Comparison of ENCODE assay signal across 8 cellular contexts in genomic region chr1:153538315-153538821, GRCh38. TPM values are rescaled to one million over a fixed set of nuclear protein-coding genes. Genes with fewer than 3 reads are reported as not detected.
DNase-seq lines count a peak whose midpoint lies in the region; ATAC-seq, FAIRE-seq and TF ChIP-seq lines count a peak whose summit lies in the region.
"Had no signal": no experiment of that assay in that cellular context is flagged by ENCODE, and none has a peak within 500 bp of the region (broad histone marks: within the 10 kb centered on the region; RNA-seq: fewer than 3 reads in every experiment).

No MANE protein-coding gene starts in this region.

- ATAC-seq in GM23338 (peak; percentile 76), GM21381 (IDR thresholded peaks at IDR 0.05; ENCODE audit: unreplicated experiment) (no peak), HG03520 (IDR thresholded peaks at IDR 0.05; ENCODE audit: unreplicated experiment) (no peak)

- no peaks in the 10 kb centered on the region; the same call in 2 of the 3 replicates for H3K36me3 Mint-ChIP-seq in GM23338 (ENCODE audit: low read depth)

- no peak overlapping the region for H3K9ac ChIP-seq in neuronal stem cell (ENCODE audit: low read depth, low read length, poor library complexity)

- H3F3A ChIP-seq in GM23338 (replicated peaks; ENCODE audit: low read depth) = peaks cover 6% of the 10 kb centered on the region; the same call in 1 of the 2 replicates

- WGBS in neuronal stem cell (ENCODE audit: extremely low coverage in 2 of 2, insufficient read length in 2 of 2, insufficient replicate concordance in 1 of 2), 2 donors = no CpG with 5 or more reads among the region's 6 CpGs

- no peaks in the 10 kb centered on the region for H3K9me3 ChIP-seq in neuronal stem cell (replicated peaks in 1 of 2; ENCODE audit: control insufficient read depth in 2 of 2, insufficient read depth in 1 of 2, low read depth in 1 of 2, low read length in 2 of 2)

- H2AFZ ChIP-seq in GM23338 (peak overlapping the region; percentile 76; the same call in 1 of the 2 replicates), neuronal stem cell (ENCODE audit: low read length) (no peak overlapping the region)

- peaks cover 31% of the 10 kb centered on the region for H3K4me1 Mint-ChIP-seq in GM23338

- H4K8ac ChIP-seq in neuronal stem cell (ENCODE audit: low read depth, low read length) = no peak overlapping the region

- no peak overlapping the region for H2BK120ac ChIP-seq in neuronal stem cell (ENCODE audit: low read depth, low read length)

- peak; percentile 85 for DNase-seq in GM23338 (ENCODE audit: low spot score)
- peak; percentile 70 for DNase-seq in NCI-H226
- peak; percentile 50 for DNase-seq in bronchial epithelial cell (ENCODE audit: low read depth)
- DNase-seq in neuronal stem cell (ENCODE audit: low spot score) = peak; percentile 37
- DNase-seq in cardiac septum (ENCODE audit: low spot score) = no peak

- no peaks in the 10 kb centered on the region for H3K36me3 ChIP-seq in GM23338 (ENCODE audit: insufficient read depth)
- peaks cover 9% of the 10 kb centered on the region for H3K36me3 ChIP-seq in bronchial epithelial cell (ENCODE audit: control insufficient read depth, insufficient read depth, low read length)
- H3K36me3 ChIP-seq in neuronal stem cell (replicated peaks in 1 of 2; ENCODE audit: control insufficient read depth in 2 of 2, insufficient read depth in 2 of 2, low read length in 2 of 2) = no peaks in the 10 kb centered on the region

- H2BK5ac ChIP-seq in neuronal stem cell (ENCODE audit: low read length) = no peak overlapping the region

- H3K27ac ChIP-seq in GM23338 (ENCODE audit: low read depth) (peak overlapping the region; percentile 11; the same call in 1 of the 2 replicates), neuronal stem cell (replicated peaks; ENCODE audit: low read length) (no peak overlapping the region)

- H3K4me1 ChIP-seq in GM23338 (ENCODE audit: insufficient read depth) = peaks cover 29% of the 10 kb centered on the region
- H3K4me1 ChIP-seq in neuronal stem cell (ENCODE audit: control insufficient read depth in 2 of 2, insufficient read depth in 1 of 2, low read depth in 1 of 2, low read length in 2 of 2) = peaks cover 0 to 26% of the 10 kb centered on the region in 2 donors

- no peak overlapping the region for H3K4ac ChIP-seq in neuronal stem cell (ENCODE audit: low read length)

- peaks cover 32% of the 10 kb centered on the region for H3K27me3 ChIP-seq in GM23338 (ENCODE audit: insufficient read depth)
- H3K27me3 ChIP-seq in bronchial epithelial cell (ENCODE audit: control insufficient read depth, insufficient read depth, low read length) = no peaks in the 10 kb centered on the region
- peaks cover 0 to 44% (median 3%) of the 10 kb centered on the region in 3 experiments for H3K27me3 ChIP-seq in neuronal stem cell (ENCODE audit: control insufficient read depth in 3 of 3, insufficient read depth in 3 of 3, low read depth in 1 of 3, low read length in 3 of 3)

- H3K23ac ChIP-seq in neuronal stem cell (ENCODE audit: low read depth, low read length, poor library complexity) = no peak overlapping the region

- H3K79me2 ChIP-seq in GM23338 (replicated peaks; ENCODE audit: insufficient read depth) = no peaks in the 10 kb centered on the region

- H3K4me2 ChIP-seq in GM23338 (peak overlapping the region; percentile 60; the same call in 1 of the 2 replicates), neuronal stem cell (ENCODE audit: insufficient read depth, low read length, poor library complexity, severe bottlenecking) (no peak overlapping the region)

- no peak overlapping the region for H3K14ac ChIP-seq in neuronal stem cell (ENCODE audit: low read length)

- H4K91ac ChIP-seq in neuronal stem cell (ENCODE audit: low read depth, low read length, poor library complexity) = no peak overlapping the region

- no peak overlapping the region for H2BK12ac ChIP-seq in neuronal stem cell (ENCODE audit: low read length)

- peak overlapping the region; percentile 40 for H2BK15ac ChIP-seq in neuronal stem cell (ENCODE audit: low read length)

- FAIRE-seq in bronchial epithelial cell (lab: Jason Lieb, UNC) = no peak

- no peaks in the 10 kb centered on the region for H4K20me1 ChIP-seq in GM23338 (replicated peaks; ENCODE audit: insufficient read depth)

- peak overlapping the region; percentile 29; the same call in 1 of the 2 replicates for H3K27ac Mint-ChIP-seq in GM23338
- H3K27ac Mint-ChIP-seq: memory B cell had no signal

- peak overlapping the region; percentile 92 for H3K18ac ChIP-seq in neuronal stem cell (ENCODE audit: low read length)

- no peak overlapping the region for H3K4me3 Mint-ChIP-seq in GM23338
- H3K4me3 Mint-ChIP-seq: memory B cell had no signal

- H2AK5ac ChIP-seq in neuronal stem cell (ENCODE audit: low read depth, low read length) = no peak overlapping the region

- H3K79me1 ChIP-seq in neuronal stem cell (ENCODE audit: low read depth, low read length) = no peaks in the 10 kb centered on the region

- TF ChIP-seq CTCF in GM23338 (conservative IDR thresholded peaks at IDR 0.05; ENCODE audit: low read depth in 2 of 2) = peak; percentile 9 to 22; a peak in 1 of 4 replicates
- no peak for TF ChIP-seq CTCF in bronchial epithelial cell (IDR thresholded peaks at IDR 0.05; ENCODE audit: insufficient read depth, low read length, severe bottlenecking)

- intact Hi-C loops in cardiac septum (cut with DNase I) = no loop called here

- peaks cover 6% of the 10 kb centered on the region; the same call in 1 of the 2 replicates for H3K9me2 ChIP-seq in GM23338 (ENCODE audit: insufficient read depth)

- peaks cover 36% of the 10 kb centered on the region for H3K27me3 Mint-ChIP-seq in GM23338 (ENCODE audit: insufficient read depth, low read depth, poor library complexity)
- H3K27me3 Mint-ChIP-seq: memory B cell had no signal

- H3K9me3 Mint-ChIP-seq in GM23338 = no peaks in the 10 kb centered on the region; the same call in 2 of the 3 replicates
- H3K9me3 Mint-ChIP-seq: memory B cell had no signal

- no peak overlapping the region for H3K4me3 ChIP-seq in GM23338
- no peak overlapping the region for H3K4me3 ChIP-seq in bronchial epithelial cell (ENCODE audit: low read depth, low read length)
- H3K4me3 ChIP-seq in neuronal stem cell (ENCODE audit: low read length in 2 of 2) = no peak overlapping the region

TF ChIP-seq in GM23338, 12 proteins besides CTCF, POLR2A, EP300 and RAD21:
- TF ChIP-seq POLR2AphosphoS5 (IDR thresholded peaks at IDR 0.05; ENCODE audit: low read depth) = peak; percentile 39; the same call in 1 of the 2 replicates
- no peak for TF ChIP-seq ZNF331 (CRISPR knock-in tag; IDR thresholded peaks at IDR 0.05; ENCODE audit: low read depth)
- no peak for TF ChIP-seq ETS1 (IDR thresholded peaks at IDR 0.05)
- no peak for TF ChIP-seq EZH2 (IDR thresholded peaks at IDR 0.05; ENCODE audit: low read depth, unreplicated experiment)

RNA-seq across cellular contexts. Expression of gene S100A5, which starts 2.4 kb away (rescaled TPM):
- total RNA-seq in GM23338 (2014; rRNA removed; shearing (Covaris generic)) = not detected in 2 replicates
- 0.47 TPM in 1 of 2 replicates, not detected in the other for polyA plus RNA-seq in GM23338 (2016; fragmentation: Nextera tagmentation; extraction: Ambion mirVana)
- total RNA-seq in bronchial epithelial cell (not detected in 2 replicates), cardiac septum (not detected)
- polyA plus RNA-seq in neuronal stem cell (2013, experiment 1 of 2) = not detected
- not detected for polyA plus RNA-seq in neuronal stem cell (2013, experiment 2 of 2)

RNA-seq across cellular contexts. Expression of gene S100A6, which starts 2.6 kb away (rescaled TPM):
- 7.3 and 9.4 TPM in 2 replicates for total RNA-seq in GM23338 (2014; rRNA removed; shearing (Covaris generic))
- 77.5 and 98.0 TPM in 2 replicates for polyA plus RNA-seq in GM23338 (2016; fragmentation: Nextera tagmentation; extraction: Ambion mirVana)
- 2,948 and 3,820 TPM in 2 replicates for total RNA-seq in bronchial epithelial cell
- polyA plus RNA-seq in neuronal stem cell (2013, experiment 1 of 2) = 17.2 TPM
- 17.4 TPM for polyA plus RNA-seq in neuronal stem cell (2013, experiment 2 of 2)
- 418 TPM for total RNA-seq in cardiac septum

RNA-seq across cellular contexts. Expression of gene S100A4, which starts 7.2 kb away (rescaled TPM):
- 8.2 and 14.2 TPM in 2 replicates for total RNA-seq in GM23338 (2014; rRNA removed; shearing (Covaris generic))
- polyA plus RNA-seq in GM23338 (2016; fragmentation: Nextera tagmentation; extraction: Ambion mirVana) = 34.6 and 36.0 TPM in 2 replicates
- total RNA-seq in bronchial epithelial cell (10.8 and 16.8 TPM in 2 replicates), cardiac septum (107 TPM)
- 51.2 TPM for polyA plus RNA-seq in neuronal stem cell (2013, experiment 1 of 2)
- polyA plus RNA-seq in neuronal stem cell (2013, experiment 2 of 2) = 52.2 TPM

RNA-seq across cellular contexts. Expression of gene S100A3, which starts 10.7 kb away (rescaled TPM):
- not detected in 2 replicates for total RNA-seq in GM23338 (2014; rRNA removed; shearing (Covaris generic))
- polyA plus RNA-seq in GM23338 (2016; fragmentation: Nextera tagmentation; extraction: Ambion mirVana) = not detected in 2 replicates
- total RNA-seq in bronchial epithelial cell = 2.3 and 26.6 TPM in 2 replicates
- polyA plus RNA-seq in neuronal stem cell (2013, experiment 1 of 2) = 0.07 TPM
- 0.15 TPM for polyA plus RNA-seq in neuronal stem cell (2013, experiment 2 of 2)
- 1.3 TPM for total RNA-seq in cardiac septum

RNA-seq across cellular contexts. Expression of gene S100A2, which starts 27.3 kb away (rescaled TPM):
- total RNA-seq in GM23338 (2014; rRNA removed; shearing (Covaris generic)) = 0.66 TPM in 1 of 2 replicates, not detected in the other
- 0.89 and 1.1 TPM in 2 replicates for polyA plus RNA-seq in GM23338 (2016; fragmentation: Nextera tagmentation; extraction: Ambion mirVana)
- total RNA-seq in bronchial epithelial cell (804 and 1,251 TPM in 2 replicates), cardiac septum (5.0 TPM)
- polyA plus RNA-seq in neuronal stem cell (2013, experiment 1 of 2) = 0.86 TPM
- 0.73 TPM for polyA plus RNA-seq in neuronal stem cell (2013, experiment 2 of 2)

Comparison
In these comparisons a context has a peak if more than half of its experiments do, and no peak if none do; other contexts are left out.
1. RNA of gene S100A6, which starts 2.6 kb away (total RNA-seq): 2,948 to 3,820 TPM in bronchial epithelial cell and 418 TPM in cardiac septum (single experiment); 7.3 to 9.4 TPM in GM23338; every median in the first group is over 10 times any median in the second.